14 cellular contexts compared by ENCODE assay signal in the genomic region with DNA sequence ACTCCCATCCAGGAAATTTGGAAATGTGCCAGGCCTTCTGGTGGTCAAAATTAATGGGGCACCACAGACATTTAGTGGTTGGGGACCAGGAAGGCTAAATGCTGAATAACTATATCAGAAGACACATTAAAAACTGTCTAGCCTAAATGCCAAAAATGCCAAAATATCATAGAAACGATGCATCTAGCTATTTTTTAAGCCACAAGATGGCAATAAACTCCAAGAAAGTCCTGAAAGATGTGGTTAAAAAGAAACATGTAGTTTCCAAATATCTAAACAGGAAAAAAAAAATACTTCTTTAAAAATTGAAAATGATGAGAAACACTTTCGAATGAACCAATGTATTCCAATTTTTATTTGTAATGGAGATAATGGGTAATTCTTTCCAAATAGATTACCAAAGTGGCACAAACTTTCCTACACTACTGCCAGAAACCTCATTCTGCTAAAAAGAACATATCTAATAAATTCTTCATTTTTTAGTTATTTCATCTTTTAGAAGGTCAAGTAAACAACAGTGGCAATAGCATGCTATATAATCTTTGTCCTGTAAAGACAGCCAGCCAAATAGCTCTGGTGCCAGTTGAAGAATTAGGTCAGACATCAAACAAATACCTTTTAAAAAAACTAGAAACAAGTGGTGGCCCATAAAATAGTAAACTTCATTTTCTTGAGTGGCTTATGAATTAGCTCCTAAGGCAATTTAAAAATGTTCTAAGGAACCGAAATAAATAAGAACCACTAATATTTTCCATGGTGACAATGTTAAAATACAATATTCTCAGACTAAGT. TPM values are rescaled to one million over a fixed set of nuclear protein-coding genes. Genes with fewer than 3 reads are reported as not detected.
DNase-seq lines count a peak whose midpoint lies in the region; ATAC-seq and TF ChIP-seq lines count a peak whose summit lies in the region.
"Had no signal": no experiment of that assay in that cellular context is flagged by ENCODE, and none has a peak within 500 bp of the region (broad histone marks: within the 10 kb centered on the region; RNA-seq: fewer than 3 reads in every experiment).

No MANE protein-coding gene starts in this region.

- H3K4me1 Mint-ChIP-seq in T-helper 17 cell: no peaks in the 10 kb centered on the region
- H3K4me1 Mint-ChIP-seq: central memory CD8-positive, alpha-beta T cell; memory B cell had no signal

- H2AFZ ChIP-seq in SK-N-SH (ENCODE audit: low read depth): no peak overlapping the region

- no peak overlapping the region for H3K27ac Mint-ChIP-seq in T-helper 17 cell
- H3K27ac Mint-ChIP-seq: memory B cell had no signal

- peaks cover 74 to 91% of the 10 kb centered on the region in 2 experiments for H3K36me3 ChIP-seq in SK-N-SH (replicated peaks in 1 of 2; ENCODE audit: control insufficient read depth in 1 of 2, insufficient read depth in 2 of 2, low read length in 1 of 2)
- peaks cover 94% of the 10 kb centered on the region for H3K36me3 ChIP-seq in RWPE2 (ENCODE audit: low read depth)
- no peaks in the 10 kb centered on the region for H3K36me3 ChIP-seq in uterus
- H3K36me3 ChIP-seq in WERI-Rb-1: peaks cover 27% of the 10 kb centered on the region

- TF ChIP-seq RAD21 in SK-N-SH (IDR thresholded peaks at IDR 0.05; ENCODE audit: low read length): peak; percentile 43

- H3K4me3 Mint-ChIP-seq in T-helper 17 cell: no peak overlapping the region
- H3K4me3 Mint-ChIP-seq: activated T-cell treated with anti-CD3 and anti-CD28 coated beads, Interleukin-2, amount 50 U/mL, for 4 hours; central memory CD8-positive, alpha-beta T cell; memory B cell had no signal

- WGBS in SK-N-SH (ENCODE audit: low lambda C conversion rate): 65% methylated on average over 3 of the region's 3 CpGs

- H3K27ac ChIP-seq in SK-N-SH (ENCODE audit: low read depth in 2 of 2, low read length in 1 of 2): no peak overlapping the region; a peak in 1 of 4 replicates
- H3K27ac ChIP-seq in RWPE2 (ENCODE audit: poor library complexity, severe bottlenecking): no peak overlapping the region
- H3K27ac ChIP-seq in uterus: peak overlapping the region in 1 of 2 donors; percentile 35
- no peak overlapping the region for H3K27ac ChIP-seq in WERI-Rb-1

- DNase-seq in SK-N-SH: no peak
- no peak for DNase-seq in RWPE2 (ENCODE audit: low spot score)
- peak; percentile 18 for DNase-seq in fibroblast of villous mesenchyme (ENCODE audit: low read depth)
- DNase-seq in uterus: no peak
- no peak for DNase-seq in T-helper 17 cell
- no peak for DNase-seq in WERI-Rb-1
- DNase-seq in NCI-H1048 (lab: John Stamatoyannopoulos, UW): no peak
- DNase-seq: activated T-cell treated with anti-CD3 and anti-CD28 coated beads, Interleukin-2, amount 50 U/mL, for 4 hours; C1 segment of cervical spinal cord; head of caudate nucleus; retina had no signal

- TF ChIP-seq POLR2A in uterus (IDR thresholded peaks at IDR 0.05): no peak

- ATAC-seq in SK-N-SH treated with all-trans-retinoic acid at 6 μM for 48 hours (no peak; the same call in 2 of the 3 replicates), RWPE2 (ENCODE audit: low read depth) (no peak), T-helper 17 cell (no peak)
- ATAC-seq: activated T-cell treated with anti-CD3 and anti-CD28 coated beads, Interleukin-2, amount 50 U/mL, for 4 hours had no signal

- no peak for TF ChIP-seq EP300 in SK-N-SH (IDR thresholded peaks at IDR 0.05; ENCODE audit: borderline replicate concordance in 1 of 2, low read depth in 1 of 2, low read length in 1 of 2)

- H3K9ac ChIP-seq in SK-N-SH: no peak overlapping the region

- peaks cover 8% of the 10 kb centered on the region for H3K36me3 Mint-ChIP-seq in T-helper 17 cell (ENCODE audit: low read depth)

- intact Hi-C loops in uterus (cut with DNase I; ENCODE audit: low total_unique reads): no loop called here

- no peak overlapping the region for H3K4me3 ChIP-seq in SK-N-SH (ENCODE audit: low read depth in 2 of 2, low read length in 1 of 2)
- H3K4me3 ChIP-seq in RWPE2 (ENCODE audit: severe bottlenecking): no peak overlapping the region
- H3K4me3 ChIP-seq in fibroblast of villous mesenchyme (ENCODE audit: low read depth, low read length): no peak overlapping the region
- H3K4me3 ChIP-seq in uterus: no peak overlapping the region
- H3K4me3 ChIP-seq in WERI-Rb-1 (ENCODE audit: low read depth, low read length): no peak overlapping the region

- peaks cover 0 to 4% of the 10 kb centered on the region in 2 experiments; a peak in 1 of 4 replicates for H3K4me1 ChIP-seq in SK-N-SH (ENCODE audit: control insufficient read depth in 1 of 2, insufficient read depth in 2 of 2, low read depth in 1 of 2, low read length in 1 of 2)
- no peaks in the 10 kb centered on the region for H3K4me1 ChIP-seq in RWPE2 (ENCODE audit: insufficient read depth, poor library complexity, severe bottlenecking)
- H3K4me1 ChIP-seq in uterus: no peaks in the 10 kb centered on the region

- H3F3A ChIP-seq in SK-N-SH (replicated peaks; ENCODE audit: insufficient read depth): peaks cover 15% of the 10 kb centered on the region

- no peaks in the 10 kb centered on the region for H3K79me2 ChIP-seq in SK-N-SH (ENCODE audit: insufficient read depth)

- no peaks in the 10 kb centered on the region for H3K9me2 ChIP-seq in SK-N-SH

- H3K27me3 ChIP-seq in SK-N-SH (ENCODE audit: insufficient read depth): no peaks in the 10 kb centered on the region
- no peaks in the 10 kb centered on the region for H3K27me3 ChIP-seq in RWPE2 (ENCODE audit: insufficient read depth, poor library complexity, severe bottlenecking)
- no peaks in the 10 kb centered on the region for H3K27me3 ChIP-seq in uterus
- H3K27me3 ChIP-seq in WERI-Rb-1 (ENCODE audit: insufficient read depth, low read depth, severe bottlenecking): no peaks in the 10 kb centered on the region

- POLR2A ChIA-PET in SK-N-SH (lab: Yijun Ruan, JAX): no interaction called here

- no peaks in the 10 kb centered on the region for H3K27me3 Mint-ChIP-seq in T-helper 17 cell
- H3K27me3 Mint-ChIP-seq: central memory CD8-positive, alpha-beta T cell; memory B cell had no signal

- no peaks in the 10 kb centered on the region for H4K20me1 ChIP-seq in SK-N-SH (ENCODE audit: insufficient read depth)

- no peak overlapping the region for H3K4me2 ChIP-seq in SK-N-SH

- CTCF ChIA-PET in SK-N-SH (lab: Yijun Ruan, JAX): interaction anchor here (0.6 to 1.5 kb wide), 5 partner anchors 15 to 607 kb away, joined by 3 read pairs; no protein-coding TSS in a partner anchor

- TF ChIP-seq CTCF in SK-N-SH (IDR thresholded peaks at IDR 0.05) (peak; percentile 63), RWPE2 (IDR thresholded peaks at IDR 0.05; ENCODE audit: poor library complexity, severe bottlenecking) (peak; percentile 6), fibroblast of villous mesenchyme (IDR thresholded peaks at IDR 0.05; ENCODE audit: insufficient read depth, low read depth, low read length) (peak; percentile 33), uterus (IDR thresholded peaks at IDR 0.05) (peak in 3 of 4 experiments; percentile 9 to 21 (median 15)), WERI-Rb-1 (IDR thresholded peaks at IDR 0.05; ENCODE audit: low read depth, low read length) (no peak)

- H3K9me3 ChIP-seq in SK-N-SH: no peaks in the 10 kb centered on the region
- peaks cover 2% of the 10 kb centered on the region for H3K9me3 ChIP-seq in RWPE2 (ENCODE audit: severe bottlenecking)
- H3K9me3 ChIP-seq in uterus: no peaks in the 10 kb centered on the region
- H3K9me3 ChIP-seq in T-helper 17 cell (ENCODE audit: control insufficient read depth, low read length, poor library complexity, severe bottlenecking): no peaks in the 10 kb centered on the region
- no peaks in the 10 kb centered on the region for H3K9me3 ChIP-seq in WERI-Rb-1 (ENCODE audit: severe bottlenecking)

TF ChIP-seq in SK-N-SH treated with all-trans-retinoic acid at 6 μM for 48 hours, 23 proteins besides CTCF, POLR2A, EP300 and RAD21 (continues in another document):
- TF ChIP-seq ZNF565 (CRISPR knock-in tag; conservative IDR thresholded peaks at IDR 0.05; ENCODE audit: low read depth) (no peak), ISL1 (CRISPR knock-in tag; IDR thresholded peaks at IDR 0.05) (no peak), PPARA (CRISPR knock-in tag; IDR thresholded peaks at IDR 0.05; ENCODE audit: borderline replicate concordance) (no peak), GLIS3 (CRISPR knock-in tag; IDR thresholded peaks at IDR 0.05) (no peak), ESRRG (CRISPR knock-in tag; IDR thresholded peaks at IDR 0.05) (no peak), ZNF70 (CRISPR knock-in tag; IDR thresholded peaks at IDR 0.05) (no peak), ZFP30 (CRISPR knock-in tag; IDR thresholded peaks at IDR 0.05) (no peak)
- TF ChIP-seq, protein P1, sequence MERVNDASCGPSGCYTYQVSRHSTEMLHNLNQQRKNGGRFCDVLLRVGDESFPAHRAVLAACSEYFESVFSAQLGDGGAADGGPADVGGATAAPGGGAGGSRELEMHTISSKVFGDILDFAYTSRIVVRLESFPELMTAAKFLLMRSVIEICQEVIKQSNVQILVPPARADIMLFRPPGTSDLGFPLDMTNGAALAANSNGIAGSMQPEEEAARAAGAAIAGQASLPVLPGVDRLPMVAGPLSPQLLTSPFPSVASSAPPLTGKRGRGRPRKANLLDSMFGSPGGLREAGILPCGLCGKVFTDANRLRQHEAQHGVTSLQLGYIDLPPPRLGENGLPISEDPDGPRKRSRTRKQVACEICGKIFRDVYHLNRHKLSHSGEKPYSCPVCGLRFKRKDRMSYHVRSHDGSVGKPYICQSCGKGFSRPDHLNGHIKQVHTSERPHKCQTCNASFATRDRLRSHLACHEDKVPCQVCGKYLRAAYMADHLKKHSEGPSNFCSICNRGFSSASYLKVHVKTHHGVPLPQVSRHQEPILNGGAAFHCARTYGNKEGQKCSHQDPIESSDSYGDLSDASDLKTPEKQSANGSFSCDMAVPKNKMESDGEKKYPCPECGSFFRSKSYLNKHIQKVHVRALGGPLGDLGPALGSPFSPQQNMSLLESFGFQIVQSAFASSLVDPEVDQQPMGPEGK (CRISPR knock-in tag; IDR thresholded peaks at IDR 0.05; ENCODE audit: borderline replicate concordance): no peak

RNA-seq across cellular contexts. Expression of a gene that starts 19.7 kb away (rescaled TPM):
- polyA plus RNA-seq in SK-N-SH (2012; rRNA removed): 147 and 197 TPM in 2 replicates
- 30.5 and 42.1 TPM in 2 replicates for polyA plus RNA-seq in SK-N-SH (2012; cell fraction: cytosol; rRNA removed)
- polyA plus RNA-seq in SK-N-SH (2012; cell fraction: nucleus; rRNA removed): 605 and 1,249 TPM in 2 replicates
- total RNA-seq in fibroblast of villous mesenchyme (69.6 and 130 TPM in 2 replicates), uterus (10 to 100 TPM; 12.3 to 98.4 (median 63.0) TPM), T-helper 17 cell (10 to 100 TPM; 22.9 to 26.5 TPM)

RNA-seq across cellular contexts. Expression of a gene that starts 50.6 kb away (rescaled TPM):
- polyA plus RNA-seq in SK-N-SH (2012; rRNA removed): 0.05 TPM in 1 of 2 replicates, not detected in the other
- polyA plus RNA-seq in SK-N-SH (2012; cell fraction: cytosol; rRNA removed): not detected in 2 replicates
- polyA plus RNA-seq in SK-N-SH (2012; cell fraction: nucleus; rRNA removed): 0.05 TPM in 1 of 2 replicates, not detected in the other
- total RNA-seq in fibroblast of villous mesenchyme: under 0.01 TPM in 1 of 2 replicates, not detected in the other
- total RNA-seq in uterus: not detected
- not detected for total RNA-seq in T-helper 17 cell
- total RNA-seq: activated T-cell treated with anti-CD3 and anti-CD28 coated beads, Interleukin-2, amount 50 U/mL, for 4 hours had no signal

RNA-seq across cellular contexts. Expression of a gene that starts 57.2 kb away (rescaled TPM):
- 262 and 272 TPM in 2 replicates for polyA plus RNA-seq in SK-N-SH (2012; rRNA removed)
- 180 and 207 TPM in 2 replicates for polyA plus RNA-seq in SK-N-SH (2012; cell fraction: cytosol; rRNA removed)
- polyA plus RNA-seq in SK-N-SH (2012; cell fraction: nucleus; rRNA removed): 361 and 379 TPM in 2 replicates
- 558 and 807 TPM in 2 replicates for total RNA-seq in fibroblast of villous mesenchyme
- total RNA-seq in uterus: 1,000 to 10,000 TPM in 1 of 4 donors, 100 to 1,000 TPM in 3; 420 to 1,252 (median 768) TPM
- 10 to 100 TPM in 1 of 2 donors, 1 to 10 TPM in 1; 2.1 to 52.1 TPM for total RNA-seq in T-helper 17 cell

Comparison
In these comparisons a context has a peak if more than half of its experiments do, and no peak if none do; other contexts are left out.
1. RNA of a gene that starts 57.2 kb away (total RNA-seq): 558 to 807 TPM in fibroblast of villous mesenchyme and 420 to 1,252 TPM in uterus; 2.1 to 52.1 TPM in T-helper 17 cell; every median in the first group is over 4 times any median in the second.